ENCODE assay signal across 22 cellular contexts in genomic region chr11:75434886-75435570, GRCh38. TPM values are rescaled to one million over a fixed set of nuclear protein-coding genes. Genes with fewer than 3 reads are reported as not detected.
DNase-seq lines count a peak whose midpoint lies in the region; ATAC-seq, FAIRE-seq and TF ChIP-seq lines count a peak whose summit lies in the region.
"Had no signal": no experiment of that assay in that cellular context is flagged by ENCODE, and none has a peak within 500 bp of the region (broad histone marks: within the 10 kb centered on the region; RNA-seq: fewer than 3 reads in every experiment).

No MANE protein-coding gene starts in this region.

- H3K9me3 ChIP-seq in right atrium auricular region (no peaks in the 10 kb centered on the region), endothelial cell of umbilical vein (replicated peaks; ENCODE audit: control insufficient read depth, insufficient read depth, low read length) (no peaks in the 10 kb centered on the region), osteoblast (ENCODE audit: low read depth, low read length) (no peaks in the 10 kb centered on the region)
- H3K9me3 ChIP-seq: BLaER1, Caco-2 had no signal

- dilution Hi-C loops in endothelial cell of umbilical vein (cut with MboI; ENCODE audit: extremely low pct_ligation_motif_present, low sequenced_read_pairs) = no loop called here

- peak; percentile 12 for DNase-seq in left cardiac atrium
- no peak for DNase-seq in right atrium auricular region (ENCODE audit: low spot score)
- DNase-seq in endothelial cell of umbilical vein (ENCODE audit: low read depth, low spot score) = no peak
- peak; percentile 74 for DNase-seq in osteoblast (ENCODE audit: insufficient read length, low spot score, missing footprints)
- DNase-seq in DMS 273 (lab: John Stamatoyannopoulos, UW; ENCODE audit: unreplicated experiment) = no peak
- no peak for DNase-seq in 8988T
- DNase-seq: CD4-positive, CD25-positive, alpha-beta regulatory T cell; CD8-positive, alpha-beta T cell; DMS 273 treated with DMSO at 0.1 percent for 48 hours; DMS79; EL; GDM1; GM23248; H7 had no signal

- no peak overlapping the region for H3K4me2 ChIP-seq in endothelial cell of umbilical vein (ENCODE audit: insufficient read depth, low read length)
- H3K4me2 ChIP-seq in osteoblast (ENCODE audit: insufficient read depth, low read length) = no peak overlapping the region
- H3K4me2 ChIP-seq: BLaER1 had no signal

- TF ChIP-seq CTCF in right atrium auricular region (IDR thresholded peaks at IDR 0.05) (no peak), endothelial cell of umbilical vein (IDR thresholded peaks at IDR 0.05; ENCODE audit: extremely low read depth in 1 of 2, insufficient read depth in 1 of 2, low read depth in 1 of 2, low read length in 2 of 2) (no peak), osteoblast (IDR thresholded peaks at IDR 0.05; ENCODE audit: extremely low read depth, low read depth, low read length) (no peak)

- H3K4me3 ChIP-seq in right atrium auricular region = no peak overlapping the region
- H3K4me3 ChIP-seq in endothelial cell of umbilical vein (replicated peaks in 1 of 3; ENCODE audit: insufficient read depth in 1 of 3, low read depth in 1 of 3, low read length in 3 of 3) = no peak overlapping the region
- no peak overlapping the region for H3K4me3 ChIP-seq in osteoblast (ENCODE audit: insufficient read depth, low read length)
- H3K4me3 ChIP-seq: BLaER1, GM12878, GM23248 had no signal

- H3K9ac ChIP-seq in endothelial cell of umbilical vein (replicated peaks; ENCODE audit: extremely low read depth, insufficient read depth, low read length) = no peak overlapping the region
- H3K9ac ChIP-seq: BLaER1, GM23248 had no signal

- H4K20me1 ChIP-seq in endothelial cell of umbilical vein (replicated peaks; ENCODE audit: control insufficient read depth, extremely low read depth, insufficient read depth, low read length) (no peaks in the 10 kb centered on the region), osteoblast (ENCODE audit: insufficient read depth, low read length) (no peaks in the 10 kb centered on the region)

- FAIRE-seq in endothelial cell of umbilical vein (lab: Jason Lieb, UNC) = no peak
- FAIRE-seq: A204.1, GM12878, GM19239, H1 had no signal

- H3K36me3 ChIP-seq in right atrium auricular region (no peaks in the 10 kb centered on the region), endothelial cell of umbilical vein (ENCODE audit: control insufficient read depth in 2 of 2, extremely low read depth in 1 of 2, insufficient read depth in 2 of 2, low read length in 2 of 2) (peaks cover 0 to 34% of the 10 kb centered on the region in 2 experiments), osteoblast (ENCODE audit: insufficient read depth, low read length) (no peaks in the 10 kb centered on the region)
- H3K36me3 ChIP-seq: BLaER1 had no signal

- peaks cover 0 to 7% of the 10 kb centered on the region in 2 donors for H3K4me1 ChIP-seq in right atrium auricular region
- peaks cover 5% of the 10 kb centered on the region for H3K4me1 ChIP-seq in endothelial cell of umbilical vein (ENCODE audit: control insufficient read depth, extremely low read depth, insufficient read depth, low read length)
- no peaks in the 10 kb centered on the region for H3K4me1 ChIP-seq in osteoblast (ENCODE audit: insufficient read depth, low read length)

- CTCF ChIA-PET in endothelial cell of umbilical vein (lab: Charles Lee) = interaction anchor here (1.3 to 2.2 kb wide), 3 partner anchors 9 to 47 kb away, joined by 3 to 10 read pairs (median 6); no protein-coding TSS in a partner anchor

- no peaks in the 10 kb centered on the region for H3K79me2 ChIP-seq in endothelial cell of umbilical vein (ENCODE audit: control insufficient read depth, insufficient read depth, low read length)
- no peaks in the 10 kb centered on the region for H3K79me2 ChIP-seq in osteoblast (ENCODE audit: insufficient read depth, low read length)

- no peaks in the 10 kb centered on the region for H3K9me1 ChIP-seq in endothelial cell of umbilical vein (replicated peaks; ENCODE audit: control insufficient read depth, extremely low read depth, insufficient read depth, low read length)

- ATAC-seq in left cardiac atrium = no peak
- ATAC-seq: CD8-positive, alpha-beta T cell; GM12878; HCT116 had no signal

- H3K27me3 ChIP-seq in right atrium auricular region (peaks cover 0 to 9% of the 10 kb centered on the region in 2 donors), endothelial cell of umbilical vein (ENCODE audit: control insufficient read depth in 2 of 2, insufficient read depth in 2 of 2, low read length in 2 of 2) (peaks cover 25 to 26% of the 10 kb centered on the region in 2 experiments), osteoblast (ENCODE audit: insufficient read depth, low read length) (peaks cover 35% of the 10 kb centered on the region)

- H3K27ac ChIP-seq in right atrium auricular region = no peak overlapping the region
- H3K27ac ChIP-seq in endothelial cell of umbilical vein (ENCODE audit: insufficient read depth, low read depth, low read length) = no peak overlapping the region
- no peak overlapping the region for H3K27ac ChIP-seq in osteoblast (ENCODE audit: low read depth, low read length)
- H3K27ac ChIP-seq: BLaER1, C4-2B, GM23248 had no signal

- H2AFZ ChIP-seq in endothelial cell of umbilical vein (ENCODE audit: low read depth, low read length) (no peak overlapping the region), osteoblast (ENCODE audit: low read length) (no peak overlapping the region)
- H2AFZ ChIP-seq: GM23248 had no signal

- TF ChIP-seq POLR2A in endothelial cell of umbilical vein (IDR thresholded peaks at IDR 0.05; ENCODE audit: low read depth, low read length) = no peak

- TSS peak; percentile 19 for BruUV-seq in endothelial cell of umbilical vein (replicated peaks; lab: Mats Ljungman, UMichigan)

- intact Hi-C loops in left cardiac atrium (cut with DNase I) (no loop called here), endothelial cell of umbilical vein (cut with micrococcal nuclease) (no loop called here)

- POLR2A ChIA-PET in endothelial cell of umbilical vein (lab: Charles Lee) = no interaction called here

TF ChIP-seq in endothelial cell of umbilical vein, 7 proteins besides CTCF, POLR2A, EP300 and RAD21:
- TF ChIP-seq EZH2 (IDR thresholded peaks at IDR 0.05; ENCODE audit: borderline replicate concordance, low read depth, low read length, severe bottlenecking) (no peak), GATA2 (IDR thresholded peaks at IDR 0.05; ENCODE audit: insufficient read depth, insufficient read length, low read depth, low read length) (no peak), FOS (IDR thresholded peaks at IDR 0.05; ENCODE audit: borderline replicate concordance, insufficient read depth, low read length) (no peak), JUN (IDR thresholded peaks at IDR 0.05; ENCODE audit: borderline replicate concordance, insufficient read depth, insufficient read length, low read depth) (no peak), POLR2AphosphoS5 (IDR thresholded peaks at IDR 0.05; ENCODE audit: insufficient read depth, low read depth, low read length) (no peak), MYC (IDR thresholded peaks at IDR 0.05; ENCODE audit: low read depth, low read length) (no peak)
- TF ChIP-seq, protein P1, sequence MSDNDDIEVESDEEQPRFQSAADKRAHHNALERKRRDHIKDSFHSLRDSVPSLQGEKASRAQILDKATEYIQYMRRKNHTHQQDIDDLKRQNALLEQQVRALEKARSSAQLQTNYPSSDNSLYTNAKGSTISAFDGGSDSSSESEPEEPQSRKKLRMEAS (IDR thresholded peaks at IDR 0.05; ENCODE audit: insufficient read depth, insufficient read length) = no peak

RNA-seq across cellular contexts. Expression of gene KLHL35, which starts 2.0 kb away (rescaled TPM):
- 1 to 10 TPM; 1.1 to 1.2 TPM for total RNA-seq in left cardiac atrium
- 1 to 10 TPM in 1 of 2 donors, under 1 TPM in 1; 0.20 to 1.4 TPM for total RNA-seq in right atrium auricular region
- total RNA-seq in endothelial cell of umbilical vein = 0.97 and 1.2 TPM in 2 replicates
- polyA plus RNA-seq in endothelial cell of umbilical vein = 2.3 and 2.7 TPM in 2 replicates
- 1.0 and 1.7 TPM in 2 replicates for polyA plus RNA-seq in endothelial cell of umbilical vein (2011; cell fraction: cytosol; rRNA removed)
- polyA plus RNA-seq in endothelial cell of umbilical vein (2011; cell fraction: nucleus; rRNA removed) = 1.6 and 2.1 TPM in 2 replicates
- 0.52 and 1.1 TPM in 2 replicates for polyA plus RNA-seq in endothelial cell of umbilical vein (2012)
- 1.1 and 1.3 TPM in 2 replicates for polyA minus RNA-seq in endothelial cell of umbilical vein
- polyA minus RNA-seq in endothelial cell of umbilical vein (2011; cell fraction: cytosol; rRNA and poly(A)+ RNA removed) = 9.7 TPM
- polyA minus RNA-seq in endothelial cell of umbilical vein (2011; cell fraction: nucleus; rRNA and poly(A)+ RNA removed) = 0.38 and 1.7 TPM in 2 replicates
- total RNA-seq in osteoblast = 2.4 and 4.3 TPM in 2 replicates

RNA-seq across cellular contexts. Expression of gene RPS3, which starts 35.7 kb away (rescaled TPM):
- 1,000 to 10,000 TPM; 1,106 to 1,117 TPM for total RNA-seq in left cardiac atrium
- total RNA-seq in right atrium auricular region = 100 to 1,000 TPM; 391 to 983 TPM
- total RNA-seq in endothelial cell of umbilical vein = 2,836 and 2,973 TPM in 2 replicates
- 3,219 and 3,734 TPM in 2 replicates for polyA plus RNA-seq in endothelial cell of umbilical vein
- 3,159 and 3,916 TPM in 2 replicates for polyA plus RNA-seq in endothelial cell of umbilical vein (2011; cell fraction: cytosol; rRNA removed)
- 1,354 and 1,373 TPM in 2 replicates for polyA plus RNA-seq in endothelial cell of umbilical vein (2011; cell fraction: nucleus; rRNA removed)
- polyA plus RNA-seq in endothelial cell of umbilical vein (2012) = 4,332 and 4,658 TPM in 2 replicates
- polyA minus RNA-seq in endothelial cell of umbilical vein = 1,194 and 1,275 TPM in 2 replicates
- 1,153 TPM for polyA minus RNA-seq in endothelial cell of umbilical vein (2011; cell fraction: cytosol; rRNA and poly(A)+ RNA removed)
- 141 and 185 TPM in 2 replicates for polyA minus RNA-seq in endothelial cell of umbilical vein (2011; cell fraction: nucleus; rRNA and poly(A)+ RNA removed)
- total RNA-seq in osteoblast = 1,511 and 1,512 TPM in 2 replicates

Comparison
In these comparisons a context has a peak if more than half of its experiments do, and no peak if none do; other contexts are left out.
1. DNase-seq: peak in left cardiac atrium (single experiment) and osteoblast (single experiment); none in right atrium auricular region (single experiment), endothelial cell of umbilical vein (single experiment), DMS 273 (single experiment) and 8988T (single experiment).